8 cellular contexts compared by ENCODE assay signal in genomic region chr19:18418725-18419194, GRCh38. TPM values are rescaled to one million over a fixed set of nuclear protein-coding genes. Genes with fewer than 3 reads are reported as not detected.
A peak's percentile ranks its signal among the peaks of the same experiment; 100 is the strongest.
DNase-seq lines count a peak whose midpoint lies in the region; ATAC-seq and TF ChIP-seq lines count a peak whose summit lies in the region.

No MANE protein-coding gene starts in this region.

- peaks cover 2% of the 10 kb centered on the region for H3K36me3 Mint-ChIP-seq in activated CD4-positive, alpha-beta T cell treated with anti-CD3 and anti-CD28 coated beads for 36 hours (ENCODE audit: low read depth)

- H3F3A ChIP-seq in OCI-LY1 (ENCODE audit: insufficient read depth, low read length): no peaks in the 10 kb centered on the region

- CTCF ChIA-PET in activated CD4-positive, alpha-beta T cell treated with anti-CD3 and anti-CD28 coated beads for 36 hours (lab: Charles Lee): interaction anchor here (0.7 to 6.4 kb wide), 9 partner anchors 10 to 227 kb away, joined by 3 to 48 read pairs (median 3); partner anchors contain the start of gene MPV17L2

- H3K4me1 ChIP-seq in OCI-LY1 (ENCODE audit: insufficient read depth, low read length, severe bottlenecking) (peaks cover 44% of the 10 kb centered on the region), transverse colon (peaks cover 40 to 84% (median 68%) of the 10 kb centered on the region in 4 donors)

- H3K4me1 Mint-ChIP-seq in activated CD4-positive, alpha-beta T cell treated with anti-CD3 and anti-CD28 coated beads for 36 hours: peaks cover 78% of the 10 kb centered on the region

- no peaks in the 10 kb centered on the region for H3K79me2 ChIP-seq in OCI-LY1 (ENCODE audit: insufficient read depth, low read length)

- H3K27ac Mint-ChIP-seq in activated CD4-positive, alpha-beta T cell treated with anti-CD3 and anti-CD28 coated beads for 36 hours: peak overlapping the region; percentile 61

- H2AFZ ChIP-seq in OCI-LY1 (ENCODE audit: low read length): no peak overlapping the region

- peaks cover 23% of the 10 kb centered on the region for H3K27me3 Mint-ChIP-seq in activated CD4-positive, alpha-beta T cell treated with anti-CD3 and anti-CD28 coated beads for 36 hours

- POLR2A ChIA-PET in activated CD4-positive, alpha-beta T cell treated with anti-CD3 and anti-CD28 coated beads for 36 hours (lab: Charles Lee): interaction anchor here (0.8 to 2.5 kb wide), 4 partner anchors 9 to 140 kb away, joined by 4 to 10 read pairs (median 6); partner anchors contain the start of gene JUND

- intact Hi-C loops in activated CD4-positive, alpha-beta T cell treated with anti-CD3 and anti-CD28 coated beads for 36 hours (cut with DNase I, micrococcal nuclease): loop anchor here (1.0 to 5.0 kb wide), 6 partner anchors 18 to 265 kb away; partner anchors contain the start of genes PIK3R2 (in 1 of the 2) and RAB3A (in 1 of the 2)
- intact Hi-C loops in transverse colon (cut with DNase I; ENCODE audit: low total_unique reads): loop anchor here (10.0 kb wide), 2 partner anchors 154 to 214 kb away; partner anchors contain the start of gene RAB3A

- H3K27ac ChIP-seq in OCI-LY1 (ENCODE audit: low read depth, low read length, poor library complexity, severe bottlenecking): no peak overlapping the region
- H3K27ac ChIP-seq in coronary artery: peak overlapping the region; percentile 96 to 97
- H3K27ac ChIP-seq in transverse colon: peak overlapping the region; percentile 87 to 92 (median 88)

- H3K4me2 ChIP-seq in OCI-LY1 (ENCODE audit: low read length): peak overlapping the region; percentile 85

- DNase-seq in activated CD4-positive, alpha-beta T cell treated with anti-CD3 and anti-CD28 coated beads for 36 hours: peak; percentile 59
- no peak for DNase-seq in activated CD4-positive, alpha-beta T cell treated with anti-CD3 and anti-CD28 coated beads for 1 hour
- DNase-seq in coronary artery (ENCODE audit: low spot score) (peak; percentile 86), mesenteric fat pad (ENCODE audit: low spot score) (peak; percentile 90), transverse colon (peak; percentile 46), NCI-H82 (lab: John Stamatoyannopoulos, UW) (no peak)

- H4K20me1 ChIP-seq in OCI-LY1 (ENCODE audit: insufficient read depth, low read length): no peaks in the 10 kb centered on the region

- WGBS in transverse colon (ENCODE audit: low coverage in 1 of 2), 2 donors: 8% methylated on average over 25 of the region's 30 CpGs; no CpG with 5 or more reads in 1 of the 2 donors

- H3K4me3 ChIP-seq in OCI-LY1 (ENCODE audit: low read depth, low read length, poor library complexity, severe bottlenecking): peak overlapping the region; percentile 65
- peak overlapping the region; percentile 81 for H3K4me3 ChIP-seq in coronary artery
- H3K4me3 ChIP-seq in transverse colon: peak overlapping the region; percentile 22 to 89 (median 68)

- ATAC-seq in activated CD4-positive, alpha-beta T cell treated with anti-CD3 and anti-CD28 coated beads for 36 hours: peak; percentile 21
- no peak for ATAC-seq in HG03135 (IDR thresholded peaks at IDR 0.05; ENCODE audit: unreplicated experiment)

- no peaks in the 10 kb centered on the region for H3K36me3 ChIP-seq in OCI-LY1 (ENCODE audit: insufficient read depth, low read length)
- no peaks in the 10 kb centered on the region for H3K36me3 ChIP-seq in transverse colon

- H3K9me3 Mint-ChIP-seq in activated CD4-positive, alpha-beta T cell treated with anti-CD3 and anti-CD28 coated beads for 36 hours (ENCODE audit: low read depth): no peaks in the 10 kb centered on the region

- no peak for TF ChIP-seq EP300 in transverse colon (IDR thresholded peaks at IDR 0.05; ENCODE audit: low read depth)

- H3K9me2 ChIP-seq in OCI-LY1 (ENCODE audit: low read depth, low read length): no peaks in the 10 kb centered on the region

- H3K9ac ChIP-seq in OCI-LY1 (ENCODE audit: low read length): peak overlapping the region; percentile 3; the same call in 1 of the 2 replicates

- H3K9me3 ChIP-seq in OCI-LY1 (ENCODE audit: low read length): no peaks in the 10 kb centered on the region
- no peaks in the 10 kb centered on the region for H3K9me3 ChIP-seq in transverse colon

- in situ Hi-C loops in transverse colon (cut with MboI; ENCODE audit: low pct_ligation_motif_present in 1 of 4, low pct_unique_long_range_greater_than_20kb in 1 of 4, low sequenced_read_pairs in 3 of 4): loop anchor here in 1 of 4 donors (25.0 kb wide), 1 partner anchor 156 kb away; the partner anchor contains the start of gene IQCN

- H3K27me3 ChIP-seq in OCI-LY1 (ENCODE audit: insufficient read depth, low read length): no peaks in the 10 kb centered on the region
- peaks cover 24% of the 10 kb centered on the region for H3K27me3 ChIP-seq in transverse colon

- TF ChIP-seq CTCF in OCI-LY1 (IDR thresholded peaks at IDR 0.05; ENCODE audit: low read length) (no peak), coronary artery (IDR thresholded peaks at IDR 0.05) (no peak), transverse colon (IDR thresholded peaks at IDR 0.05) (no peak)

- H3K4me3 Mint-ChIP-seq in activated CD4-positive, alpha-beta T cell treated with anti-CD3 and anti-CD28 coated beads for 36 hours: peak overlapping the region; percentile 90

- peak; percentile 10 for TF ChIP-seq POLR2A in transverse colon (IDR thresholded peaks at IDR 0.05)

RNA-seq across cellular contexts. Expression of gene SSBP4, which starts 0.4 kb away (rescaled TPM):
- total RNA-seq in activated CD4-positive, alpha-beta T cell treated with anti-CD3 and anti-CD28 coated beads for 36 hours: 10 to 100 TPM; 71.7 to 79.3 TPM
- total RNA-seq in mesenteric fat pad (63.3 TPM), transverse colon (10 to 100 TPM in 3 of 4 donors, 1 to 10 TPM in 1; 9.4 to 40.4 (median 32.2) TPM)

RNA-seq across cellular contexts. Expression of gene ISYNA1, which starts 19.2 kb away (rescaled TPM):
- 10 to 100 TPM; 18.8 to 23.3 TPM for total RNA-seq in activated CD4-positive, alpha-beta T cell treated with anti-CD3 and anti-CD28 coated beads for 36 hours
- total RNA-seq in mesenteric fat pad (18.3 TPM), transverse colon (10 to 100 TPM in 2 of 4 donors, 1 to 10 TPM in 2; 3.0 to 15.1 (median 8.8) TPM)

RNA-seq across cellular contexts. Expression of gene LRRC25, which starts 21.3 kb away (rescaled TPM):
- not detected for total RNA-seq in activated CD4-positive, alpha-beta T cell treated with anti-CD3 and anti-CD28 coated beads for 36 hours
- total RNA-seq in mesenteric fat pad (19.3 TPM), transverse colon (1 to 10 TPM in 3 of 4 donors, not detected in 1; 3.3 to 4.9 (median 4.1) TPM)

RNA-seq across cellular contexts. Expression of gene GDF15, which starts 32.8 kb away (rescaled TPM):
- total RNA-seq in activated CD4-positive, alpha-beta T cell treated with anti-CD3 and anti-CD28 coated beads for 36 hours: not detected
- total RNA-seq in mesenteric fat pad (5.9 TPM), transverse colon (10 to 100 TPM; 36.3 to 77.0 (median 58.9) TPM)

Comparison
In these comparisons a context has a peak if more than half of its experiments do, and no peak if none do; other contexts are left out.
1. DNase-seq: peak in activated CD4-positive, alpha-beta T cell treated with anti-CD3 and anti-CD28 coated beads for 36 hours (single experiment), coronary artery (single experiment), mesenteric fat pad (single experiment) and transverse colon (single experiment); none in activated CD4-positive, alpha-beta T cell treated with anti-CD3 and anti-CD28 coated beads for 1 hour (single experiment) and NCI-H82 (single experiment).
2. Peak in every context shown above with its lines, with median percentiles within 50 percentile points of each other: H3K4me3 ChIP-seq.